ENCODE assay signal across 8 cellular contexts in the genomic region with DNA sequence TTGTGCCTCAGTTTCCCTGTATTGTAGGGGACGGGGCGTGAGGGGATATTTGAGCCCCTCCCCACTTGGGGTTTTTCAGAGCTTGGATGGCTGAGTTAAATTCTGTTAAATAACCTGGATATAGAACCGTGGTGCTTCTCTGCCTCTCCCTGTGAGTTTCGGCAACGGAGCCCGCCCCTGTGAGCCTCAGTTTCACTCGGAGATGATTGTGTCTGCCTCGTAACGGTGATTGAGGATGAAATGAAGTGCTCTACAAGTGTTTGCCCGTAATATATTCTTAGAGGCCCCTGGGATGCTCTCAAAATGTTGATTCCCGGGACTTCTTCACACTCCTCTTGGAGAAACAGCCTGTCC.
DNase-seq lines count a peak whose midpoint lies in the region; ATAC-seq and TF ChIP-seq lines count a peak whose summit lies in the region.

No MANE protein-coding gene starts in this region.

- ATAC-seq in GM19455 (IDR thresholded peaks at IDR 0.05; ENCODE audit: unreplicated experiment) (peak; percentile 14), SK-N-SH treated with all-trans-retinoic acid at 6 μM for 48 hours (peak; percentile 40), HG03442 (IDR thresholded peaks at IDR 0.05; ENCODE audit: unreplicated experiment) (no peak), HG03521 (IDR thresholded peaks at IDR 0.05; ENCODE audit: unreplicated experiment) (no peak)

- DNase-seq in fibroblast of mammary gland (ENCODE audit: low read depth) (no peak), retinal pigment epithelial cell (ENCODE audit: low read depth) (no peak), NCI-H2107 (lab: John Stamatoyannopoulos, UW) (no peak)
- DNase-seq in stimulated activated CD4-positive, alpha-beta T cell treated with anti-CD3 and anti-CD28 coated beads, Interleukin-1b, Interleukin-23, amount 100 ng/mL, for 48 hours, result no peak

- peak overlapping the region; percentile 82 for H3K4me3 ChIP-seq in fibroblast of mammary gland (ENCODE audit: control insufficient read depth, low read depth, low read length)
- H3K4me3 ChIP-seq in retinal pigment epithelial cell (ENCODE audit: low read length), result peak overlapping the region; percentile 91

- TF ChIP-seq CTCF in fibroblast of mammary gland (conservative IDR thresholded peaks at IDR 0.05; ENCODE audit: control insufficient read depth, insufficient read depth, low read depth, low read length), result no peak
- no peak for TF ChIP-seq CTCF in retinal pigment epithelial cell (conservative IDR thresholded peaks at IDR 0.05; ENCODE audit: low read depth, low read length)

TF ChIP-seq in SK-N-SH treated with all-trans-retinoic acid at 6 μM for 48 hours, 23 proteins besides CTCF, POLR2A, EP300 and RAD21:
- TF ChIP-seq ISL1 (CRISPR knock-in tag; IDR thresholded peaks at IDR 0.05), result no peak
TF ChIP-seq in SK-N-SH treated with all-trans-retinoic acid at 6 μM for 48 hours: peak in this region for 0.

Comparison
In these comparisons a context has a peak if more than half of its experiments do, and no peak if none do; other contexts are left out.
1. ATAC-seq: peak in GM19455 (single experiment) and SK-N-SH treated with all-trans-retinoic acid at 6 μM for 48 hours (single experiment); none in HG03442 (single experiment) and HG03521 (single experiment).